ENCODE assay signal across 14 cellular contexts in genomic region chr18:35688757-35689156, GRCh38.
DNase-seq lines count a peak whose midpoint lies in the region; ATAC-seq and TF ChIP-seq lines count a peak whose summit lies in the region.
"Had no signal": no experiment of that assay in that cellular context is flagged by ENCODE, and none has a peak within 500 bp of the region (broad histone marks: within the 10 kb centered on the region; RNA-seq: fewer than 3 reads in every experiment).

No MANE protein-coding gene starts in this region.

- H3K4me3 ChIP-seq in GM06990 (replicated peaks; ENCODE audit: low read depth, low read length), result no peak overlapping the region
- H3K4me3 ChIP-seq in heart right ventricle, result no peak overlapping the region
- H3K4me3 ChIP-seq in esophagus squamous epithelium, result no peak overlapping the region
- H3K4me3 ChIP-seq: coronary artery, heart left ventricle, mucosa of descending colon, spleen, stomach had no signal

- no peak overlapping the region for H3K27ac Mint-ChIP-seq in activated naive CD8-positive, alpha-beta T cell treated with anti-CD3 and anti-CD28 coated beads, Interleukin-2, amount 50 U/mL, for 24 hours
- H3K27ac Mint-ChIP-seq: activated T-helper 2 cell treated with anti-CD3 and anti-CD28 coated beads, Interferon-gamma antibody, Interleukin-2, Interleukin-4, amounts not matched to agents 10 μg/mL and 5 μg/mL and 100 μg/mL, durations not matched to agents 14 hours and 24 hours and 36 hours had no signal

- no peaks in the 10 kb centered on the region for H3K9me3 Mint-ChIP-seq in activated naive CD8-positive, alpha-beta T cell treated with anti-CD3 and anti-CD28 coated beads, Interleukin-2, amount 50 U/mL, for 24 hours
- H3K9me3 Mint-ChIP-seq: activated T-helper 2 cell treated with anti-CD3 and anti-CD28 coated beads, Interferon-gamma antibody, Interleukin-2, Interleukin-4, amounts not matched to agents 10 μg/mL and 5 μg/mL and 100 μg/mL, durations not matched to agents 14 hours and 24 hours and 36 hours had no signal

- TF ChIP-seq POLR2A in esophagus squamous epithelium (IDR thresholded peaks at IDR 0.05), result no peak

- H3K9me3 ChIP-seq in heart right ventricle (no peaks in the 10 kb centered on the region), esophagus squamous epithelium (no peaks in the 10 kb centered on the region)
- H3K9me3 ChIP-seq: heart left ventricle, mucosa of descending colon, spleen, stomach had no signal

- TF ChIP-seq CTCF in GM06990 (IDR thresholded peaks at IDR 0.05; ENCODE audit: insufficient read depth, low read length, poor library complexity, severe bottlenecking) (no peak), heart right ventricle (IDR thresholded peaks at IDR 0.05) (no peak), esophagus squamous epithelium (IDR thresholded peaks at IDR 0.05) (no peak)

- no peaks in the 10 kb centered on the region; the same call in 1 of the 2 replicates for H3K36me3 ChIP-seq in GM06990 (ENCODE audit: control insufficient read depth, insufficient read depth, low read length)
- H3K36me3 ChIP-seq in heart right ventricle, result peaks cover 0 to 87% (median 0%) of the 10 kb centered on the region in 9 donors
- peaks cover 0 to 65% (median 0%) of the 10 kb centered on the region in 3 donors for H3K36me3 ChIP-seq in esophagus squamous epithelium

- DNase-seq in GM06990 (ENCODE audit: extremely low read depth, insufficient read length), result peak; percentile 25
- peak; percentile 59 for DNase-seq in NCI-H69 (lab: John Stamatoyannopoulos, UW)
- DNase-seq in heart right ventricle, result no peak
- no peak for DNase-seq in activated naive CD8-positive, alpha-beta T cell treated with anti-CD3 and anti-CD28 coated beads, Interleukin-2, amount 50 U/mL, for 24 hours
- DNase-seq in esophagus squamous epithelium (lab: John Stamatoyannopoulos, UW), result no peak
- no peak for DNase-seq in stimulated activated CD8-positive, alpha-beta memory T cell treated with anti-CD3 and anti-CD28 coated beads, Interleukin-4, amount 100 ng/mL, for 48 hours
- DNase-seq: heart left ventricle, mucosa of descending colon, spleen, stomach had no signal

- WGBS in heart right ventricle, 2 donors, result 89 to 91% methylated on average over 1 of the region's 1 CpG
- WGBS in esophagus squamous epithelium, 2 donors, result 40 to 59% methylated on average over 1 of the region's 1 CpG

- ATAC-seq in GM19372 (IDR thresholded peaks at IDR 0.05; ENCODE audit: low read depth, unreplicated experiment), result peak; percentile 80
- peak; percentile 89 for ATAC-seq in HG02870 (IDR thresholded peaks at IDR 0.05; ENCODE audit: unreplicated experiment)
- ATAC-seq in heart right ventricle, result no peak
- no peak for ATAC-seq in activated naive CD8-positive, alpha-beta T cell treated with anti-CD3 and anti-CD28 coated beads, Interleukin-2, amount 50 U/mL, for 24 hours
- ATAC-seq: heart left ventricle, mucosa of descending colon had no signal

- H3K4me1 Mint-ChIP-seq in activated naive CD8-positive, alpha-beta T cell treated with anti-CD3 and anti-CD28 coated beads, Interleukin-2, amount 50 U/mL, for 24 hours, result no peaks in the 10 kb centered on the region

- no peaks in the 10 kb centered on the region for H3K4me1 ChIP-seq in heart right ventricle
- H3K4me1 ChIP-seq in esophagus squamous epithelium, result no peaks in the 10 kb centered on the region
- H3K4me1 ChIP-seq: heart left ventricle, spleen, stomach had no signal

- H3K27ac ChIP-seq in heart right ventricle, result no peak overlapping the region
- H3K27ac ChIP-seq in esophagus squamous epithelium, result no peak overlapping the region
- H3K27ac ChIP-seq: coronary artery, heart left ventricle, spleen, stomach had no signal

- no peaks in the 10 kb centered on the region for H3K27me3 ChIP-seq in GM06990 (replicated peaks; ENCODE audit: control insufficient read depth, insufficient read depth, low read length)
- H3K27me3 ChIP-seq in heart right ventricle, result no peaks in the 10 kb centered on the region
- H3K27me3 ChIP-seq in esophagus squamous epithelium, result no peaks in the 10 kb centered on the region
- H3K27me3 ChIP-seq: heart left ventricle, spleen, stomach had no signal

- H3K36me3 Mint-ChIP-seq in activated naive CD8-positive, alpha-beta T cell treated with anti-CD3 and anti-CD28 coated beads, Interleukin-2, amount 50 U/mL, for 24 hours (ENCODE audit: low read depth), result peaks cover 11% of the 10 kb centered on the region

- H3K4me3 Mint-ChIP-seq in activated naive CD8-positive, alpha-beta T cell treated with anti-CD3 and anti-CD28 coated beads, Interleukin-2, amount 50 U/mL, for 24 hours, result no peak overlapping the region

- no peaks in the 10 kb centered on the region for H3K27me3 Mint-ChIP-seq in activated naive CD8-positive, alpha-beta T cell treated with anti-CD3 and anti-CD28 coated beads, Interleukin-2, amount 50 U/mL, for 24 hours

- intact Hi-C loops in heart right ventricle (cut with DNase I), result no loop called here
- intact Hi-C loops in esophagus squamous epithelium (cut with DNase I), result no loop called here

Comparison
In these comparisons a context has a peak if more than half of its experiments do, and no peak if none do; other contexts are left out.
1. DNase-seq: peak in GM06990 (single experiment) and NCI-H69 (single experiment); none in heart right ventricle (0 of 2), activated naive CD8-positive, alpha-beta T cell treated with anti-CD3 and anti-CD28 coated beads, Interleukin-2, amount 50 U/mL, for 24 hours (single experiment), esophagus squamous epithelium (single experiment) and stimulated activated CD8-positive, alpha-beta memory T cell treated with anti-CD3 and anti-CD28 coated beads, Interleukin-4, amount 100 ng/mL, for 48 hours (single experiment).
2. ATAC-seq: peak in GM19372 (single experiment) and HG02870 (single experiment); none in heart right ventricle (0 of 8) and activated naive CD8-positive, alpha-beta T cell treated with anti-CD3 and anti-CD28 coated beads, Interleukin-2, amount 50 U/mL, for 24 hours (single experiment).